Comparison of ENCODE assay signal across 1 cellular context in the genomic region with DNA sequence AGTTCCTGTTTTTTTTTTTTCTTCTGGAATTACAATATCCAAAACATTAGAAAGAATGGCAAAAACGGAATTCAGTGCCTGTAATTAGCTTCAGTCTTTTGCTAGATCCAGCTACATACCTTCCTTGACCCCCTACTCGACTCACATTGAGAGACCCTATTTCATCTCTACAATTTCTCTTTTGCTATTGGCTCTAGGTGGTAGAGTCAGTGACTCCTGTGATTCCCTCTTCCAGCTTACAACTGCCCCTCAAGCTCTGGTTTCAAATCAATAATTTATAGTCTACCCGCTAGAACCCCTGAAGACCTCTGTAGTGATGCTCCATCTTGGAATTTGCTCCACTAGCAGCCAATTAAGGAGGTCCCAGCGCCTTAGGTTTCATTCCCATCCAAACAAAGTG.
TF ChIP-seq lines count a peak whose summit lies in the region.

No MANE protein-coding gene starts in this region.

TF ChIP-seq in HepG2, 621 proteins besides CTCF, POLR2A, EP300 and RAD21 (continued from another document):
- TF ChIP-seq, protein P1, sequence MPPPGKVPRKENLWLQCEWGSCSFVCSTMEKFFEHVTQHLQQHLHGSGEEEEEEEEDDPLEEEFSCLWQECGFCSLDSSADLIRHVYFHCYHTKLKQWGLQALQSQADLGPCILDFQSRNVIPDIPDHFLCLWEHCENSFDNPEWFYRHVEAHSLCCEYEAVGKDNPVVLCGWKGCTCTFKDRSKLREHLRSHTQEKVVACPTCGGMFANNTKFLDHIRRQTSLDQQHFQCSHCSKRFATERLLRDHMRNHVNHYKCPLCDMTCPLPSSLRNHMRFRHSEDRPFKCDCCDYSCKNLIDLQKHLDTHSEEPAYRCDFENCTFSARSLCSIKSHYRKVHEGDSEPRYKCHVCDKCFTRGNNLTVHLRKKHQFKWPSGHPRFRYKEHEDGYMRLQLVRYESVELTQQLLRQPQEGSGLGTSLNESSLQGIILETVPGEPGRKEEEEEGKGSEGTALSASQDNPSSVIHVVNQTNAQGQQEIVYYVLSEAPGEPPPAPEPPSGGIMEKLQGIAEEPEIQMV (CRISPR knock-in tag; IDR thresholded peaks at IDR 0.05; ENCODE audit: low read depth): no peak
TF ChIP-seq in HepG2: peak in this region for 1.
